1 cellular context compared by ENCODE assay signal in the genomic region with DNA sequence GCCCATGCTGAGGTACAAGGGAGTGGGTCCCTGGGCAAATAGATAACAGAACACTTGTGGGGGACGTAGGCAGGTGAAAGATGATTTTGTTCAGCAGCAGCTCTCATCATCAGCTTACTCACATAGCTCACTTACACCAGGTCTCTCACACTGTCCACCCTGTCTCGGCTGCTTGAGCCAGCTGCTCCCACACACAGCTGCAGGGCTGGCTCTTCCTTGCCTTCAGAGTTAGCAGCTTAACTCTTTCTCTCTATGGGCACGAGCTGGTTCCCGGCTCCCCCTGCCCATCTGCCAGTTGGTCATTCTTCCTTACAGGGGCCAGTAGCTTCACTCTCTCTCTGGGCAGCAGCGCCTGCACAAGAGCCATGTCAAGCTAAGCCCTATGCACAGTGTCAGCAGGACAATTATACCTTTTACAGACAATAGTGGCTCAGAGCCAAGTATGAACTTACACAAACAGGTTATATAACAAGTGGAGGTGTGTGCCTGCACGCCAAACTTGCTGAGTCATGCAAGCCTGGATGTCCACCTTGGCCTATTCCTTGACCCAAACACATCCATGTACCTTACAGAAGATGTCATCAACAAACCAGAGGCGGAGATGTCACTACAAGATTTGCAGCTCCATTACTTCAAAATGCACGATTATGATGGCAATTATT.
TF ChIP-seq lines count a peak whose summit lies in the region.

No MANE protein-coding gene starts in this region.

TF ChIP-seq in HepG2, 621 proteins besides CTCF, POLR2A, EP300 and RAD21 (continued from another document and continues in another):
- TF ChIP-seq ZNF318 (CRISPR knock-in tag; IDR thresholded peaks at IDR 0.05) (no peak), SIX4 (CRISPR knock-in tag; IDR thresholded peaks at IDR 0.05) (no peak), ARHGAP35 (CRISPR knock-in tag; IDR thresholded peaks at IDR 0.05; ENCODE audit: borderline replicate concordance) (no peak), FOXK1 (CRISPR knock-in tag; IDR thresholded peaks at IDR 0.05; ENCODE audit: borderline replicate concordance, low read depth) (no peak), ZNF800 (CRISPR knock-in tag; IDR thresholded peaks at IDR 0.05) (no peak), KDM5A (IDR thresholded peaks at IDR 0.05; ENCODE audit: borderline replicate concordance, low read length) (no peak), SOX5 (CRISPR knock-in tag; IDR thresholded peaks at IDR 0.05; ENCODE audit: borderline replicate concordance) (peak; percentile 59; the same call in 1 of the 2 replicates), KLF12 (CRISPR knock-in tag; IDR thresholded peaks at IDR 0.05; ENCODE audit: borderline replicate concordance) (no peak), ZBTB49 (CRISPR knock-in tag; IDR thresholded peaks at IDR 0.05; ENCODE audit: borderline replicate concordance) (no peak), NFE2L2 (IDR thresholded peaks at IDR 0.05; ENCODE audit: low read length) (peak; percentile 91), SCMH1 (CRISPR knock-in tag; IDR thresholded peaks at IDR 0.05; ENCODE audit: borderline replicate concordance) (no peak), ZNF839 (CRISPR knock-in tag; IDR thresholded peaks at IDR 0.05; ENCODE audit: borderline replicate concordance) (no peak), MAFK (conservative IDR thresholded peaks at IDR 0.05 in 1 of 2, IDR thresholded peaks at IDR 0.05 in 1 of 2; ENCODE audit: low read length in 2 of 2) (peak; percentile 63 to 66), CREM (IDR thresholded peaks at IDR 0.05) (no peak), CREM (CRISPR knock-in tag; IDR thresholded peaks at IDR 0.05) (no peak)
- TF ChIP-seq, protein P1, sequence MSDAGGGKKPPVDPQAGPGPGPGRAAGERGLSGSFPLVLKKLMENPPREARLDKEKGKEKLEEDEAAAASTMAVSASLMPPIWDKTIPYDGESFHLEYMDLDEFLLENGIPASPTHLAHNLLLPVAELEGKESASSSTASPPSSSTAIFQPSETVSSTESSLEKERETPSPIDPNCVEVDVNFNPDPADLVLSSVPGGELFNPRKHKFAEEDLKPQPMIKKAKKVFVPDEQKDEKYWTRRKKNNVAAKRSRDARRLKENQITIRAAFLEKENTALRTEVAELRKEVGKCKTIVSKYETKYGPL (CRISPR knock-in tag; IDR thresholded peaks at IDR 0.05) = 0 out of 2 replicates have a peak, but pooled peaks have one; percentile 40
- TF ChIP-seq, protein P2, sequence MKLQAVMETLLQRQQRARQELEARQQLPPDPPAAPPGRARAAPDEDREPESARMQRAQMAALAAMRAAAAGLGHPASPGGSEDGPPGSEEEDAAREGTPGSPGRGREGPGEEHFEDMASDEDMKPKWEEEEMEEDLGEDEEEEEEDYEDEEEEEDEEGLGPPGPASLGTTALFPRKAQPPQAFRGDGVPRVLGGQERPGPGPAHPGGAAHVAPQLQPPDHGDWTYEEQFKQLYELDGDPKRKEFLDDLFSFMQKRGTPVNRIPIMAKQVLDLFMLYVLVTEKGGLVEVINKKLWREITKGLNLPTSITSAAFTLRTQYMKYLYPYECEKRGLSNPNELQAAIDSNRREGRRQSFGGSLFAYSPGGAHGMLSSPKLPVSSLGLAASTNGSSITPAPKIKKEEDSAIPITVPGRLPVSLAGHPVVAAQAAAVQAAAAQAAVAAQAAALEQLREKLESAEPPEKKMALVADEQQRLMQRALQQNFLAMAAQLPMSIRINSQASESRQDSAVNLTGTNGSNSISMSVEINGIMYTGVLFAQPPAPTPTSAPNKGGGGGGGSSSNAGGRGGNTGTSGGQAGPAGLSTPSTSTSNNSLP (IDR thresholded peaks at IDR 0.05; ENCODE audit: low read depth, low read length) = no peak
- TF ChIP-seq, protein P3, sequence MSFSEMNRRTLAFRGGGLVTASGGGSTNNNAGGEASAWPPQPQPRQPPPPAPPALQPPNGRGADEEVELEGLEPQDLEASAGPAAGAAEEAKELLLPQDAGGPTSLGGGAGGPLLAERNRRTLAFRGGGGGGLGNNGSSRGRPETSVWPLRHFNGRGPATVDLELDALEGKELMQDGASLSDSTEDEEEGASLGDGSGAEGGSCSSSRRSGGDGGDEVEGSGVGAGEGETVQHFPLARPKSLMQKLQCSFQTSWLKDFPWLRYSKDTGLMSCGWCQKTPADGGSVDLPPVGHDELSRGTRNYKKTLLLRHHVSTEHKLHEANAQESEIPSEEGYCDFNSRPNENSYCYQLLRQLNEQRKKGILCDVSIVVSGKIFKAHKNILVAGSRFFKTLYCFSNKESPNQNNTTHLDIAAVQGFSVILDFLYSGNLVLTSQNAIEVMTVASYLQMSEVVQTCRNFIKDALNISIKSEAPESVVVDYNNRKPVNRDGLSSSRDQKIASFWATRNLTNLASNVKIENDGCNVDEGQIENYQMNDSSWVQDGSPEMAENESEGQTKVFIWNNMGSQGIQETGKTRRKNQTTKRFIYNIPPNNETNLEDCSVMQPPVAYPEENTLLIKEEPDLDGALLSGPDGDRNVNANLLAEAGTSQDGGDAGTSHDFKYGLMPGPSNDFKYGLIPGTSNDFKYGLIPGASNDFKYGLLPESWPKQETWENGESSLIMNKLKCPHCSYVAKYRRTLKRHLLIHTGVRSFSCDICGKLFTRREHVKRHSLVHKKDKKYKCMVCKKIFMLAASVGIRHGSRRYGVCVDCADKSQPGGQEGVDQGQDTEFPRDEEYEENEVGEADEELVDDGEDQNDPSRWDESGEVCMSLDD (CRISPR knock-in tag; IDR thresholded peaks at IDR 0.05; ENCODE audit: borderline replicate concordance) = no peak
- TF ChIP-seq, protein P4, sequence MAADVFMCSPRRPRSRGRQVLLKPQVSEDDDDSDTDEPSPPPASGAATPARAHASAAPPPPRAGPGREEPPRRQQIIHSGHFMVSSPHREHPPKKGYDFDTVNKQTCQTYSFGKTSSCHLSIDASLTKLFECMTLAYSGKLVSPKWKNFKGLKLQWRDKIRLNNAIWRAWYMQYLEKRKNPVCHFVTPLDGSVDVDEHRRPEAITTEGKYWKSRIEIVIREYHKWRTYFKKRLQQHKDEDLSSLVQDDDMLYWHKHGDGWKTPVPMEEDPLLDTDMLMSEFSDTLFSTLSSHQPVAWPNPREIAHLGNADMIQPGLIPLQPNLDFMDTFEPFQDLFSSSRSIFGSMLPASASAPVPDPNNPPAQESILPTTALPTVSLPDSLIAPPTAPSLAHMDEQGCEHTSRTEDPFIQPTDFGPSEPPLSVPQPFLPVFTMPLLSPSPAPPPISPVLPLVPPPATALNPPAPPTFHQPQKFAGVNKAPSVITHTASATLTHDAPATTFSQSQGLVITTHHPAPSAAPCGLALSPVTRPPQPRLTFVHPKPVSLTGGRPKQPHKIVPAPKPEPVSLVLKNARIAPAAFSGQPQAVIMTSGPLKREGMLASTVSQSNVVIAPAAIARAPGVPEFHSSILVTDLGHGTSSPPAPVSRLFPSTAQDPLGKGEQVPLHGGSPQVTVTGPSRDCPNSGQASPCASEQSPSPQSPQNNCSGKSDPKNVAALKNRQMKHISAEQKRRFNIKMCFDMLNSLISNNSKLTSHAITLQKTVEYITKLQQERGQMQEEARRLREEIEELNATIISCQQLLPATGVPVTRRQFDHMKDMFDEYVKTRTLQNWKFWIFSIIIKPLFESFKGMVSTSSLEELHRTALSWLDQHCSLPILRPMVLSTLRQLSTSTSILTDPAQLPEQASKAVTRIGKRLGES (CRISPR knock-in tag; IDR thresholded peaks at IDR 0.05; ENCODE audit: borderline replicate concordance) = no peak
- TF ChIP-seq, protein P5, sequence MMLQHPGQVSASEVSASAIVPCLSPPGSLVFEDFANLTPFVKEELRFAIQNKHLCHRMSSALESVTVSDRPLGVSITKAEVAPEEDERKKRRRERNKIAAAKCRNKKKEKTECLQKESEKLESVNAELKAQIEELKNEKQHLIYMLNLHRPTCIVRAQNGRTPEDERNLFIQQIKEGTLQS (CRISPR knock-in tag; IDR thresholded peaks at IDR 0.05) = no peak
- TF ChIP-seq, protein P6, sequence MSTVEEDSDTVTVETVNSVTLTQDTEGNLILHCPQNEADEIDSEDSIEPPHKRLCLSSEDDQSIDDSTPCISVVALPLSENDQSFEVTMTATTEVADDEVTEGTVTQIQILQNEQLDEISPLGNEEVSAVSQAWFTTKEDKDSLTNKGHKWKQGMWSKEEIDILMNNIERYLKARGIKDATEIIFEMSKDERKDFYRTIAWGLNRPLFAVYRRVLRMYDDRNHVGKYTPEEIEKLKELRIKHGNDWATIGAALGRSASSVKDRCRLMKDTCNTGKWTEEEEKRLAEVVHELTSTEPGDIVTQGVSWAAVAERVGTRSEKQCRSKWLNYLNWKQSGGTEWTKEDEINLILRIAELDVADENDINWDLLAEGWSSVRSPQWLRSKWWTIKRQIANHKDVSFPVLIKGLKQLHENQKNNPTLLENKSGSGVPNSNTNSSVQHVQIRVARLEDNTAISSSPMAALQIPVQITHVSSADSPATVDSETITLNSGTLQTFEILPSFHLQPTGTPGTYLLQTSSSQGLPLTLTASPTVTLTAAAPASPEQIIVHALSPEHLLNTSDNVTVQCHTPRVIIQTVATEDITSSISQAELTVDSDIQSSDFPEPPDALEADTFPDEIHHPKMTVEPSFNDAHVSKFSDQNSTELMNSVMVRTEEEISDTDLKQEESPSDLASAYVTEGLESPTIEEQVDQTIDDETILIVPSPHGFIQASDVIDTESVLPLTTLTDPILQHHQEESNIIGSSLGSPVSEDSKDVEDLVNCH (CRISPR knock-in tag; IDR thresholded peaks at IDR 0.05) = no peak
